23 cellular contexts compared by ENCODE assay signal in genomic region chr1:215617979-215618378, GRCh38. TPM values are rescaled to one million over a fixed set of nuclear protein-coding genes. Genes with fewer than 3 reads are reported as not detected.
A peak's percentile ranks its signal among the peaks of the same experiment; 100 is the strongest.
DNase-seq lines count a peak whose midpoint lies in the region; ATAC-seq and TF ChIP-seq lines count a peak whose summit lies in the region.
"Had no signal": no experiment of that assay in that cellular context is flagged by ENCODE, and none has a peak within 500 bp of the region (broad histone marks: within the 10 kb centered on the region; RNA-seq: fewer than 3 reads in every experiment).

No MANE protein-coding gene starts in this region.

- intact Hi-C loops in ascending aorta (cut with DNase I): no loop called here

- no peaks in the 10 kb centered on the region for H3K9me3 ChIP-seq in ascending aorta
- H3K9me3 ChIP-seq: transverse colon had no signal

- H3K4me3 ChIP-seq in ascending aorta: no peak overlapping the region
- H3K4me3 ChIP-seq: hepatocyte, SK-N-MC, transverse colon had no signal

- H3K36me3 ChIP-seq in ascending aorta: peaks cover 13 to 31% of the 10 kb centered on the region in 2 donors

- H3K27ac ChIP-seq in ascending aorta: no peak overlapping the region
- H3K27ac ChIP-seq: foreskin keratinocyte, hepatocyte, parathyroid adenoma, SK-N-MC, transverse colon had no signal

- DNase-seq in iris pigment epithelial cell (ENCODE audit: low read depth): peak; percentile 70
- DNase-seq in ascending aorta (ENCODE audit: low spot score in 2 of 2): no peak
- no peak for DNase-seq in T-helper 9 cell
- DNase-seq in nucleus accumbens (lab: John Stamatoyannopoulos, UW): no peak
- no peak for DNase-seq in T1000 (lab: John Stamatoyannopoulos, UW)
- DNase-seq: activated CD4-positive, CD25-positive, alpha-beta regulatory T cell treated with anti-CD3 and anti-CD28 coated beads, Interleukin-2, amount 50 U/mL, for 72 hours; activated naive CD8-positive, alpha-beta T cell treated with anti-CD3 and anti-CD28 coated beads, Interleukin-2, amount 50 U/mL, for 24 hours; DND-41; foreskin keratinocyte; islet precursor cell; NCI-H1048; NCI-H1930; NCI-H345; stimulated activated CD4-positive, alpha-beta T cell treated with anti-CD3 and anti-CD28 coated beads, Interleukin-1b, Interleukin-23, amount 100 ng/mL, for 48 hours; stimulated activated naive CD8-positive, alpha-beta T cell treated with anti-CD3 and anti-CD28 coated beads, Interleukin-15, Interleukin-2, amounts not matched to agents 100 U/mL and 50 U/mL, for 24 hours; transverse colon had no signal

- ATAC-seq in GM18909 (IDR thresholded peaks at IDR 0.05; ENCODE audit: poor library complexity, unreplicated experiment) (peak; percentile 75), GM21723 (IDR thresholded peaks at IDR 0.05; ENCODE audit: unreplicated experiment) (peak; percentile 65), HG03354 (IDR thresholded peaks at IDR 0.05; ENCODE audit: poor library complexity, severe bottlenecking, unreplicated experiment) (peak; percentile 51)
- ATAC-seq: activated naive CD8-positive, alpha-beta T cell treated with anti-CD3 and anti-CD28 coated beads, Interleukin-2, amount 50 U/mL, for 24 hours; activated T-helper 17 cell treated with anti-CD3 and anti-CD28 coated beads, Interleukin-2, amount 50 U/mL, for 72 hours; foreskin keratinocyte; stimulated activated naive CD8-positive, alpha-beta T cell treated with anti-CD3 and anti-CD28 coated beads, Interleukin-15, Interleukin-2, amounts not matched to agents 100 U/mL and 50 U/mL, for 24 hours had no signal

- no peaks in the 10 kb centered on the region for H3K4me1 ChIP-seq in ascending aorta
- H3K4me1 ChIP-seq: foreskin keratinocyte, parathyroid adenoma, transverse colon had no signal

- TF ChIP-seq CTCF in ascending aorta (IDR thresholded peaks at IDR 0.05): no peak

- H3K27me3 ChIP-seq in ascending aorta: no peaks in the 10 kb centered on the region
- H3K27me3 ChIP-seq: foreskin keratinocyte, hepatocyte, transverse colon had no signal

RNA-seq across cellular contexts. Expression of gene KCTD3, which starts 50.9 kb away (rescaled TPM):
- total RNA-seq in ascending aorta: 55.8 TPM
